Comparison of ENCODE assay signal across 9 cellular contexts in the genomic region with DNA sequence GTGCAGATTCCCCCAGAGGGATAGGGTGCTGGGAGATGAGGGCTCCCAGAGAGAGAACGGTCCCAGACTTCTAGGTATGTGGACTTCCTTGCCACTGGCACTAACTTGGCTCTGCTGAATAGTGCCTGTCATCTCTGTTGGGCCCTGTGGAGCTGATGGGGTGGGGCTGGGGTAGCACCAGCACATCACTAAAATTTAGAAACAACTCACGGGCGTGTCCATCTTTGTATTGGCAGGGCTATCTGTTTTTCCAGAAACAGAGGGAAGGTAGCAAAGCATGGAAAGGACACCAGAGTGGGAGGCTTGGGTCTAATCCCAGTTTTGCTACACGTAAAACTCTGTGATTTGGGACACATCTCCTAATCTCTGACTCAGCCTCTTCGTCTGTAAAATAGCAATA. TPM values are rescaled to one million over a fixed set of nuclear protein-coding genes. Genes with fewer than 3 reads are reported as not detected.
DNase-seq lines count a peak whose midpoint lies in the region; ATAC-seq and TF ChIP-seq lines count a peak whose summit lies in the region.
"Had no signal": no experiment of that assay in that cellular context is flagged by ENCODE, and none has a peak within 500 bp of the region (broad histone marks: within the 10 kb centered on the region; RNA-seq: fewer than 3 reads in every experiment).

No MANE protein-coding gene starts in this region.

- peaks cover 44% of the 10 kb centered on the region for H3K79me2 ChIP-seq in ACC112 (ENCODE audit: control insufficient read depth, insufficient read depth, low read length, unreplicated experiment)

- peak overlapping the region; percentile 22; the same call in 1 of the 2 replicates for H3K4me3 ChIP-seq in ACC112 (ENCODE audit: low read depth, low read length)
- peak overlapping the region in 1 of 2 donors; percentile 3 for H3K4me3 ChIP-seq in muscle layer of colon (ENCODE audit: low read depth in 1 of 2, low read length in 2 of 2)

- H3K9me3 Mint-ChIP-seq in endothelial cell (ENCODE audit: unreplicated experiment) = no peaks in the 10 kb centered on the region
- H3K9me3 Mint-ChIP-seq in chondrocyte (ENCODE audit: low read depth) = no peaks in the 10 kb centered on the region
- H3K9me3 Mint-ChIP-seq: T-cell had no signal

- H3K36me3 Mint-ChIP-seq in endothelial cell (ENCODE audit: low read depth, unreplicated experiment) = peaks cover 5% of the 10 kb centered on the region
- H3K36me3 Mint-ChIP-seq in chondrocyte (ENCODE audit: low read depth) = peaks cover 5% of the 10 kb centered on the region

- TF ChIP-seq CTCF in endothelial cell (IDR thresholded peaks at IDR 0.05; ENCODE audit: unreplicated experiment) (no peak), chondrocyte (IDR thresholded peaks at IDR 0.05) (no peak)

- H3K27me3 Mint-ChIP-seq in endothelial cell (ENCODE audit: unreplicated experiment) (no peaks in the 10 kb centered on the region), chondrocyte (ENCODE audit: low read depth) (no peaks in the 10 kb centered on the region)
- H3K27me3 Mint-ChIP-seq: T-cell had no signal

- no peak overlapping the region for H3K4me3 Mint-ChIP-seq in endothelial cell (ENCODE audit: unreplicated experiment)
- no peak overlapping the region for H3K4me3 Mint-ChIP-seq in chondrocyte (ENCODE audit: unreplicated experiment)
- H3K4me3 Mint-ChIP-seq: T-cell had no signal

- POLR2A ChIA-PET in HEK293T (lab: Yijun Ruan, JAX) = no interaction called here

- H3K27ac Mint-ChIP-seq in endothelial cell (ENCODE audit: unreplicated experiment) = no peak overlapping the region
- no peak overlapping the region for H3K27ac Mint-ChIP-seq in chondrocyte (ENCODE audit: unreplicated experiment)
- H3K27ac Mint-ChIP-seq: T-cell had no signal

- peaks cover 19% of the 10 kb centered on the region for H3K4me1 Mint-ChIP-seq in endothelial cell (ENCODE audit: unreplicated experiment)
- peaks cover 17% of the 10 kb centered on the region for H3K4me1 Mint-ChIP-seq in chondrocyte (ENCODE audit: low read depth)

- H3K27me3 ChIP-seq in ACC112 (ENCODE audit: insufficient read depth, low read length) (no peaks in the 10 kb centered on the region), muscle layer of colon (ENCODE audit: control insufficient read depth in 1 of 2, insufficient read depth in 2 of 2, low read length in 2 of 2) (no peaks in the 10 kb centered on the region)

- H3K4me1 ChIP-seq in ACC112 (ENCODE audit: control insufficient read depth, insufficient read depth, low read length, unreplicated experiment) = peaks cover 39% of the 10 kb centered on the region
- H3K4me1 ChIP-seq in muscle layer of colon (ENCODE audit: insufficient read depth, low read length) = peaks cover 21% of the 10 kb centered on the region

- H2AFZ ChIP-seq in ACC112 (ENCODE audit: low read length, unreplicated experiment) = no peak overlapping the region

- peak; percentile 1 for ATAC-seq in HG03196 (IDR thresholded peaks at IDR 0.05; ENCODE audit: unreplicated experiment)
- no peak for ATAC-seq in left colon

- H3K27ac ChIP-seq in ACC112 (ENCODE audit: low read depth, low read length) = peak overlapping the region; percentile 82
- H3K27ac ChIP-seq in cingulate gyrus (ENCODE audit: low read depth, low read length) = peak overlapping the region; percentile 98
- peak overlapping the region; percentile 57 for H3K27ac ChIP-seq in muscle layer of colon (ENCODE audit: low read depth, low read length)

- intact Hi-C loops in left colon (cut with DNase I, micrococcal nuclease) = no loop called here

- CTCF ChIA-PET in HEK293T (lab: Yijun Ruan, JAX) = no interaction called here

- H3K9ac ChIP-seq in muscle layer of colon (ENCODE audit: low read length) = peak overlapping the region; percentile 28

- DNase-seq in endothelial cell (ENCODE audit: low spot score) (no peak), HEK293T (ENCODE audit: extremely low spot score) (no peak), left colon (no peak), chondrocyte (ENCODE audit: low spot score) (no peak)
- DNase-seq: T-cell had no signal

- no peaks in the 10 kb centered on the region for H3K9me3 ChIP-seq in muscle layer of colon (ENCODE audit: low read length)

- H3K36me3 ChIP-seq in ACC112 (ENCODE audit: insufficient read depth, low read length) (peaks cover 7% of the 10 kb centered on the region; the same call in 1 of the 2 replicates), muscle layer of colon (ENCODE audit: insufficient read depth, low read length) (no peaks in the 10 kb centered on the region)

TF ChIP-seq in HEK293T, 16 proteins besides CTCF, POLR2A, EP300 and RAD21:
- TF ChIP-seq SUZ12 (IDR thresholded peaks at IDR 0.05) (no peak), SP1 (IDR thresholded peaks at IDR 0.05) (no peak), FOXK2 (IDR thresholded peaks at IDR 0.05) (no peak), LEF1 (IDR thresholded peaks at IDR 0.05; ENCODE audit: borderline replicate concordance) (no peak), FOXM1 (IDR thresholded peaks at IDR 0.05; ENCODE audit: borderline replicate concordance) (no peak), HDGF (IDR thresholded peaks at IDR 0.05; ENCODE audit: borderline replicate concordance) (no peak), FOXA1 (IDR thresholded peaks at IDR 0.05) (no peak), ELF4 (IDR thresholded peaks at IDR 0.05) (no peak), TARDBP (IDR thresholded peaks at IDR 0.05) (no peak), ZNF384 (IDR thresholded peaks at IDR 0.05) (no peak), L3MBTL2 (conservative IDR thresholded peaks at IDR 0.05) (no peak), NFRKB (IDR thresholded peaks at IDR 0.05) (no peak), BHLHE40 (IDR thresholded peaks at IDR 0.05; ENCODE audit: borderline replicate concordance) (no peak), ARNT (IDR thresholded peaks at IDR 0.05) (no peak), CTBP1 (IDR thresholded peaks at IDR 0.05; ENCODE audit: borderline replicate concordance) (no peak)
- TF ChIP-seq, protein P1, sequence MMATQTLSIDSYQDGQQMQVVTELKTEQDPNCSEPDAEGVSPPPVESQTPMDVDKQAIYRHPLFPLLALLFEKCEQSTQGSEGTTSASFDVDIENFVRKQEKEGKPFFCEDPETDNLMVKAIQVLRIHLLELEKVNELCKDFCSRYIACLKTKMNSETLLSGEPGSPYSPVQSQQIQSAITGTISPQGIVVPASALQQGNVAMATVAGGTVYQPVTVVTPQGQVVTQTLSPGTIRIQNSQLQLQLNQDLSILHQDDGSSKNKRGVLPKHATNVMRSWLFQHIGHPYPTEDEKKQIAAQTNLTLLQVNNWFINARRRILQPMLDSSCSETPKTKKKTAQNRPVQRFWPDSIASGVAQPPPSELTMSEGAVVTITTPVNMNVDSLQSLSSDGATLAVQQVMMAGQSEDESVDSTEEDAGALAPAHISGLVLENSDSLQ (IDR thresholded peaks at IDR 0.05) = no peak

RNA-seq across cellular contexts. Expression of a gene that starts 25.8 kb away (rescaled TPM):
- 36.0 TPM for total RNA-seq in endothelial cell (ENCODE audit: unreplicated experiment)
- 10 to 100 TPM; 15.7 to 21.9 TPM for total RNA-seq in left colon
- 20.1 to 25.7 TPM (median 20.4 TPM) in 3 replicates for total RNA-seq in chondrocyte
